In the genomic region with DNA sequence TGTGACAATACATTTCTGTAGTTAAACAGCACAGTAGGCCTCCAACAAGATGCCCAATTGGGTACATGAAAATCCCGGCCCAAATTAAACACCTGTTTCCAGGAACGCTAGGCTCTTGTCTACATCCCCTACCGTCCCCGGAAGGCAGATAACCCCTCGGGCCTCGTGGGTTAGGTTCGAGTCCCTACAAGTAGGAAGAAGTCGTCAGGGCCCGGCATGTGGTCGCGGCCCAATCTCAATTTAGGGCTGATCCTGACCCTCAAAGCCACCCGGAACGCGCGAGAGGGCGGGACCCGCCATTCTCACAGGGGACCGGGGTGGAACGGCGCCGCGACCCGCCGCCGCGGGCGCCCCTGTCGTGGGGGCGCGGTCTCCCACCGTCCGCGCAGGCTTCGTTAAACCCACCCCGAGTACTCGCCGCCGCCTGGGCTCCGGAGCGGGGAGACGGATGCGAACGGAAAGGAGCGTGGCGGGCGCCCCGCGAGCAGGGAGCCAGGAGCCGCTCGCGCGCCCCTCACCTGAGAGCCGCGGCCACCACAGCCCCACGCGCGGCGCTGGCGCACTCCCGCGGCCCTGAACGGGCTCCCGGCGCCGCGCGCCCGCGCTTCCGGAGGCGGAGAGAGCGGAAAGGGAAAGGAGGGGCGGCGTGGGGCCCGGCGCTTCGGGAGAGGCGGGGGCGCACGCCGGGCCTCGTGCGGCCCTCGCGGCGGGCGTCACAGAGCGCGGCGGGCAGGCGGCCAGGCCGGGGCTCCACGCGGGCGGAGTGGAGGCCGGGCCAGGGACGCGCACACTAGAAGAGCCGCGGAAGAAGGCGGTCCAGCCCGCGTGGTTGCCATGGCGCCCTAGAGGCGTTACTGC, we compare ENCODE assay signal across 1 cellular context.
TF ChIP-seq lines count a peak whose summit lies in the region.

Gene CFAP97 (minus strand): TSS at position 621 of the 858 bp plus-strand sequence. CDS start 12,804 bp downstream, outside the sequence.

TF ChIP-seq in K562, 482 proteins besides CTCF, POLR2A, EP300 and RAD21 (continued from another document and continues in another):
- TF ChIP-seq PREB (CRISPR knock-in tag; IDR thresholded peaks at IDR 0.05) (no peak), ZBTB9 (CRISPR knock-in tag; IDR thresholded peaks at IDR 0.05) (peak; percentile 68; the same call in 1 of the 2 replicates), ZC3H8 (IDR thresholded peaks at IDR 0.05) (no peak), FOXJ3 (CRISPR knock-in tag; IDR thresholded peaks at IDR 0.05) (no peak), ETV1 (tag; conservative IDR thresholded peaks at IDR 0.05; ENCODE audit: low read depth) (0 out of 2 replicates have a peak, but pooled peaks have one; percentile 31), ZNF75A (CRISPR knock-in tag; IDR thresholded peaks at IDR 0.05) (no peak), ZFP36 (IDR thresholded peaks at IDR 0.05; ENCODE audit: low read depth, low read length, partially characterized antibody) (no peak), POLR2H (tag; IDR thresholded peaks at IDR 0.05; ENCODE audit: low read depth) (no peak), NRF1 (conservative IDR thresholded peaks at IDR 0.05 in 1 of 2, IDR thresholded peaks at IDR 0.05 in 1 of 2) (peak in 1 of 2 experiments; percentile 50; a peak in 2 of 4 replicates), ZNF592 (IDR thresholded peaks at IDR 0.05) (peak; percentile 84), ZFX (CRISPR knock-in tag; IDR thresholded peaks at IDR 0.05) (peak; percentile 87), NFE2L1 (tag; IDR thresholded peaks at IDR 0.05; ENCODE audit: borderline replicate concordance, low read depth) (no peak), ZNF212 (CRISPR knock-in tag; IDR thresholded peaks at IDR 0.05) (no peak), ZNF384 (IDR thresholded peaks at IDR 0.05; ENCODE audit: low read depth, low read length) (no peak), NR2C2 (CRISPR knock-in tag; IDR thresholded peaks at IDR 0.05) (no peak), NR2C2 (tag; IDR thresholded peaks at IDR 0.05) (peak; percentile 39; the same call in 1 of the 2 replicates), SRSF7 (optimal IDR thresholded peaks at IDR 0.05; ENCODE audit: low read depth, low read length) (no peak), MECOM (CRISPR knock-in tag; IDR thresholded peaks at IDR 0.05) (no peak), BRD4 (IDR thresholded peaks at IDR 0.05) (0 out of 2 replicates have a peak, but pooled peaks have one; percentile 35), RFX5 (IDR thresholded peaks at IDR 0.05; ENCODE audit: low read depth, low read length) (no peak), ZFP91 (CRISPR knock-in tag; IDR thresholded peaks at IDR 0.05) (no peak), FOXK1 (CRISPR knock-in tag; IDR thresholded peaks at IDR 0.05; ENCODE audit: borderline replicate concordance) (no peak), NEUROD1 (IDR thresholded peaks at IDR 0.05; ENCODE audit: borderline replicate concordance, low read depth, low read length, partially characterized antibody) (peak; percentile 14), TAL1 (IDR thresholded peaks at IDR 0.05) (no peak), CC2D1A (IDR thresholded peaks at IDR 0.05) (no peak), XRCC5 (IDR thresholded peaks at IDR 0.05; ENCODE audit: low read depth, low read length) (no peak), E2F5 (CRISPR knock-in tag; IDR thresholded peaks at IDR 0.05) (no peak), TBL1XR1 (IDR thresholded peaks at IDR 0.05; ENCODE audit: low read length in 2 of 2) (no peak), RBM14 (IDR thresholded peaks at IDR 0.05; ENCODE audit: borderline replicate concordance, insufficient read depth, low read depth, low read length) (no peak), GATAD2A (IDR thresholded peaks at IDR 0.05) (0 out of 2 replicates have a peak, but pooled peaks have one; percentile 34), KDM2B (CRISPR knock-in tag; IDR thresholded peaks at IDR 0.05) (no peak), STAT5B (CRISPR knock-in tag; IDR thresholded peaks at IDR 0.05) (no peak), NCOA4 (IDR thresholded peaks at IDR 0.05; ENCODE audit: partially characterized antibody) (no peak)
- TF ChIP-seq, protein P1, sequence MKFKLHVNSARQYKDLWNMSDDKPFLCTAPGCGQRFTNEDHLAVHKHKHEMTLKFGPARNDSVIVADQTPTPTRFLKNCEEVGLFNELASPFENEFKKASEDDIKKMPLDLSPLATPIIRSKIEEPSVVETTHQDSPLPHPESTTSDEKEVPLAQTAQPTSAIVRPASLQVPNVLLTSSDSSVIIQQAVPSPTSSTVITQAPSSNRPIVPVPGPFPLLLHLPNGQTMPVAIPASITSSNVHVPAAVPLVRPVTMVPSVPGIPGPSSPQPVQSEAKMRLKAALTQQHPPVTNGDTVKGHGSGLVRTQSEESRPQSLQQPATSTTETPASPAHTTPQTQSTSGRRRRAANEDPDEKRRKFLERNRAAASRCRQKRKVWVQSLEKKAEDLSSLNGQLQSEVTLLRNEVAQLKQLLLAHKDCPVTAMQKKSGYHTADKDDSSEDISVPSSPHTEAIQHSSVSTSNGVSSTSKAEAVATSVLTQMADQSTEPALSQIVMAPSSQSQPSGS (CRISPR knock-in tag; IDR thresholded peaks at IDR 0.05), result no peak
- TF ChIP-seq, protein P2, sequence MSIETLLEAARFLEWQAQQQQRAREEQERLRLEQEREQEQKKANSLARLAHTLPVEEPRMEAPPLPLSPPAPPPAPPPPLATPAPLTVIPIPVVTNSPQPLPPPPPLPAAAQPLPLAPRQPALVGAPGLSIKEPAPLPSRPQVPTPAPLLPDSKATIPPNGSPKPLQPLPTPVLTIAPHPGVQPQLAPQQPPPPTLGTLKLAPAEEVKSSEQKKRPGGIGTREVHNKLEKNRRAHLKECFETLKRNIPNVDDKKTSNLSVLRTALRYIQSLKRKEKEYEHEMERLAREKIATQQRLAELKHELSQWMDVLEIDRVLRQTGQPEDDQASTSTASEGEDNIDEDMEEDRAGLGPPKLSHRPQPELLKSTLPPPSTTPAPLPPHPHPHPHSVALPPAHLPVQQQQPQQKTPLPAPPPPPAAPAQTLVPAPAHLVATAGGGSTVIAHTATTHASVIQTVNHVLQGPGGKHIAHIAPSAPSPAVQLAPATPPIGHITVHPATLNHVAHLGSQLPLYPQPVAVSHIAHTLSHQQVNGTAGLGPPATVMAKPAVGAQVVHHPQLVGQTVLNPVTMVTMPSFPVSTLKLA (conservative IDR thresholded peaks at IDR 0.05), result peak in 1 of 2 experiments; percentile 19; a peak in 3 of 4 replicates
- TF ChIP-seq, protein P3, sequence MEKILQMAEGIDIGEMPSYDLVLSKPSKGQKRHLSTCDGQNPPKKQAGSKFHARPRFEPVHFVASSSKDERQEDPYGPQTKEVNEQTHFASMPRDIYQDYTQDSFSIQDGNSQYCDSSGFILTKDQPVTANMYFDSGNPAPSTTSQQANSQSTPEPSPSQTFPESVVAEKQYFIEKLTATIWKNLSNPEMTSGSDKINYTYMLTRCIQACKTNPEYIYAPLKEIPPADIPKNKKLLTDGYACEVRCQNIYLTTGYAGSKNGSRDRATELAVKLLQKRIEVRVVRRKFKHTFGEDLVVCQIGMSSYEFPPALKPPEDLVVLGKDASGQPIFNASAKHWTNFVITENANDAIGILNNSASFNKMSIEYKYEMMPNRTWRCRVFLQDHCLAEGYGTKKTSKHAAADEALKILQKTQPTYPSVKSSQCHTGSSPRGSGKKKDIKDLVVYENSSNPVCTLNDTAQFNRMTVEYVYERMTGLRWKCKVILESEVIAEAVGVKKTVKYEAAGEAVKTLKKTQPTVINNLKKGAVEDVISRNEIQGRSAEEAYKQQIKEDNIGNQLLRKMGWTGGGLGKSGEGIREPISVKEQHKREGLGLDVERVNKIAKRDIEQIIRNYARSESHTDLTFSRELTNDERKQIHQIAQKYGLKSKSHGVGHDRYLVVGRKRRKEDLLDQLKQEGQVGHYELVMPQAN (IDR thresholded peaks at IDR 0.05; ENCODE audit: borderline replicate concordance), result no peak
- TF ChIP-seq, protein P4, sequence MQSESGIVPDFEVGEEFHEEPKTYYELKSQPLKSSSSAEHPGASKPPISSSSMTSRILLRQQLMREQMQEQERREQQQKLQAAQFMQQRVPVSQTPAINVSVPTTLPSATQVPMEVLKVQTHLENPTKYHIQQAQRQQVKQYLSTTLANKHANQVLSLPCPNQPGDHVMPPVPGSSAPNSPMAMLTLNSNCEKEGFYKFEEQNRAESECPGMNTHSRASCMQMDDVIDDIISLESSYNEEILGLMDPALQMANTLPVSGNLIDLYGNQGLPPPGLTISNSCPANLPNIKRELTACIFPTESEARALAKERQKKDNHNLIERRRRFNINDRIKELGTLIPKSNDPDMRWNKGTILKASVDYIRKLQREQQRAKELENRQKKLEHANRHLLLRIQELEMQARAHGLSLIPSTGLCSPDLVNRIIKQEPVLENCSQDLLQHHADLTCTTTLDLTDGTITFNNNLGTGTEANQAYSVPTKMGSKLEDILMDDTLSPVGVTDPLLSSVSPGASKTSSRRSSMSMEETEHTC (IDR thresholded peaks at IDR 0.05), result no peak
- TF ChIP-seq, protein P5, sequence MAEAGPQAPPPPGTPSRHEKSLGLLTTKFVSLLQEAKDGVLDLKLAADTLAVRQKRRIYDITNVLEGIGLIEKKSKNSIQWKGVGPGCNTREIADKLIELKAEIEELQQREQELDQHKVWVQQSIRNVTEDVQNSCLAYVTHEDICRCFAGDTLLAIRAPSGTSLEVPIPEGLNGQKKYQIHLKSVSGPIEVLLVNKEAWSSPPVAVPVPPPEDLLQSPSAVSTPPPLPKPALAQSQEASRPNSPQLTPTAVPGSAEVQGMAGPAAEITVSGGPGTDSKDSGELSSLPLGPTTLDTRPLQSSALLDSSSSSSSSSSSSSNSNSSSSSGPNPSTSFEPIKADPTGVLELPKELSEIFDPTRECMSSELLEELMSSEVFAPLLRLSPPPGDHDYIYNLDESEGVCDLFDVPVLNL (CRISPR knock-in tag; IDR thresholded peaks at IDR 0.05; ENCODE audit: low read depth), result no peak
